Comparison of ENCODE assay signal across 8 cellular contexts in the genomic region with DNA sequence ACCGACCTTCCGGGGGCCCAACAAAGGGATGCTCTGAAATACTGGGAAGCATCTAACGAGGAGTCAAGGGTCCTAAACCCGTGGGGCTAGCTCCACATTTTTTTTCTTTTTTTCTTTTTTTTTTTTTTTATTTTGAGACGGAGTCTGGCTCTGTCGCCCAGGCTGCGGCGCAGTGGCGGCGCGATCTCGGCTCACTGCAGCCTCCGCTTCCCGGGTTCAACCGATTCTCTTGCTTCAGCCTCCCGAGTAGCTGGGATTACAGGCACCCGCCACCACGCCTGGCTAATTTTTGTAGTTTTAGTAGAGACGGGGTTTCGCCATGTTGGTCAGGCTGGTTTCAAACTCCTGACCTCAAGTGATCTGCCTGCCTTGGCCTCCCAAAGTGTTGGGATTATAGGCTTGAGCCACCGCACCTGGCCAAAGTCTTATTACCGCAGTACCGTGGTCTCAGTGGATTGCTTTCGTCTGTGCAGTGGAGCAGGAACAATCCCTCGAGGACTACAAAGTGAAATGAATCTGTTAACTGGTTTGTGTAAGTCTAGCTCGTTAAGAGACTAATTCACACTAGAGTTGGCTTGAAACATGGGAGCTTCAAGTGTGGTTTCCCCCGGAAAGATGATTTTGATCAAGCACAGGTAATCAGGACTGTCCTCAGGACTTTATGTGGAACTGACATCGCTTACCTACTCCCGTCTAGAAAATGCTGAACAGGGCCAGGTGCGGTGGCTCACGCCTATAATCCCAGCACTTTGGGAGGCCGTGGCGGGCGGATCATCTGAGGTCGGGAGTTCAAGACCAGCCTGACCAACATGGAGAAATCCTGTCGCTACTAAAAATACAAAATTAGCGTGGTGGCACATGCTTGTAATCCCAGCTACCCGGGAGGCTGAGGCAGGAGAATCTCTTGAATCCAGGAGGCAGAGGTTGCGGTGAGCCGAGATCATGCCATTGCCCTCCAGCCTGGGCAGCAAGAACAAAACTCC. TPM values are rescaled to one million over a fixed set of nuclear protein-coding genes. Genes with fewer than 3 reads are reported as not detected.
A peak's percentile ranks its signal among the peaks of the same experiment; 100 is the strongest.
DNase-seq lines count a peak whose midpoint lies in the region; ATAC-seq, FAIRE-seq and TF ChIP-seq lines count a peak whose summit lies in the region.
"Not testable (repeated sequence)": the region's sequence is repeated elsewhere in the genome, so short reads cannot be mapped to it uniquely, and the experiment has no call there.

No MANE protein-coding gene starts in this region.

- H3K4me2 ChIP-seq in Karpas-422 (ENCODE audit: low read depth, low read length, poor library complexity, severe bottlenecking): peak overlapping the region; percentile 92
- H3K4me2 ChIP-seq in HepG2 (ENCODE audit: low read depth, low read length): peak overlapping the region; percentile 59

- CTCF ChIA-PET in Caco-2 (lab: Charles Lee): interaction anchor here (0.6 to 3.7 kb wide), 6 partner anchors 14 to 1250 kb away, joined by 3 to 30 read pairs (median 4); partner anchors contain the start of gene MRPL58
- CTCF ChIA-PET in HepG2 (lab: Yijun Ruan, JAX; ENCODE audit: low intra/inter-chr PET ratio, low total read pairs): interaction anchor here (1.3 to 2.8 kb wide), 2 partner anchors 18 to 69 kb away, joined by 3 to 26 read pairs; no protein-coding TSS in a partner anchor

- WGBS in esophagus muscularis mucosa: 81% methylated on average over 38 of the region's 40 CpGs
- 82% methylated on average over 40 of the region's 40 CpGs for WGBS in HepG2 (ENCODE audit: low lambda C conversion rate)
- 75 to 79% methylated on average over 40 of the region's 40 CpGs for WGBS in pancreas, 2 donors

- not testable (repeated sequence) for H3K9me2 ChIP-seq in Karpas-422 (replicated peaks; ENCODE audit: insufficient read depth, low read length)

- peak overlapping the region; percentile 99 for H3K9ac ChIP-seq in Karpas-422 (ENCODE audit: low read length)
- peak overlapping the region; percentile 85 for H3K9ac ChIP-seq in HepG2 (ENCODE audit: insufficient read depth, low read depth, low read length)

- POLR2A ChIA-PET in Caco-2 (lab: Charles Lee) (interaction anchor here (0.5 to 1.3 kb wide), 3 partner anchors 261 to 836 kb away, joined by 3 to 4 read pairs (median 3); no protein-coding TSS in a partner anchor), HepG2 (lab: Yijun Ruan, JAX) (interaction anchor here (0.7 to 3.1 kb wide), 37 partner anchors 9 to 648 kb away, joined by 3 to 23 read pairs (median 5); partner anchors contain the start of genes ARMC7, CDR2L, JPT1 and MIF4GD)

- not testable (repeated sequence) for TF ChIP-seq EP300 in esophagus muscularis mucosa (IDR thresholded peaks at IDR 0.05); HepG2 (CRISPR knock-in tag; IDR thresholded peaks at IDR 0.05; ENCODE audit: borderline replicate concordance)
- 0 out of 4 replicates have a peak, but pooled peaks of 1 of the 2 experiments have one; percentile 1 for TF ChIP-seq EP300 in HepG2 (IDR thresholded peaks at IDR 0.05; ENCODE audit: low read depth in 2 of 2, low read length in 2 of 2)

- H3K36me3 ChIP-seq in Caco-2 (ENCODE audit: control insufficient read depth, insufficient read depth, low read length); Karpas-422 (ENCODE audit: insufficient read depth, low read length); pancreas: not testable (repeated sequence)
- H3K36me3 ChIP-seq in esophagus muscularis mucosa (peaks cover 0 to 29% (median 27%) of the 10 kb centered on the region in 4 donors), HepG2 (replicated peaks in 1 of 2; ENCODE audit: control insufficient read depth in 1 of 2, insufficient read depth in 2 of 2, low read length in 2 of 2) (peaks cover 10 to 31% of the 10 kb centered on the region in 2 experiments), tibial artery (peaks cover 0 to 19% (median 0%) of the 10 kb centered on the region in 3 donors)

- H3K27ac Mint-ChIP-seq in Caco-2 (ENCODE audit: unreplicated experiment) (peak overlapping the region; percentile 91), T-helper 17 cell (peak overlapping the region; percentile 91)

- intact Hi-C loops in Caco-2 (cut with micrococcal nuclease; ENCODE audit: unreplicated experiment): loop anchor here (5.0 kb wide), 1 partner anchor 70 kb away; no protein-coding TSS in a partner anchor
- intact Hi-C loops in esophagus muscularis mucosa (cut with DNase I): loop anchor here (5.0 kb wide), 1 partner anchor 50 kb away; the partner anchor contains the start of gene SUMO2
- intact Hi-C loops in HepG2 (cut with micrococcal nuclease; ENCODE audit: unreplicated experiment): loop anchor here (5.0 kb wide), 1 partner anchor 70 kb away; no protein-coding TSS in a partner anchor
- intact Hi-C loops in pancreas (cut with DNase I); tibial artery (cut with DNase I; ENCODE audit: low total_unique reads): not testable (repeated sequence)

- peaks cover 19% of the 10 kb centered on the region for H3K4me1 ChIP-seq in Caco-2
- H3K4me1 ChIP-seq in Karpas-422 (ENCODE audit: low read length): peaks cover 26% of the 10 kb centered on the region
- peaks cover 10 to 28% (median 21%) of the 10 kb centered on the region in 4 donors for H3K4me1 ChIP-seq in esophagus muscularis mucosa
- peaks cover 26% of the 10 kb centered on the region for H3K4me1 ChIP-seq in HepG2 (ENCODE audit: insufficient read depth, low read length)
- H3K4me1 ChIP-seq in pancreas: not testable (repeated sequence)
- peaks cover 0 to 15% (median 5%) of the 10 kb centered on the region in 4 donors for H3K4me1 ChIP-seq in tibial artery

- TF ChIP-seq CTCF in Caco-2 (IDR thresholded peaks at IDR 0.05; ENCODE audit: insufficient read depth in 1 of 2, low read depth in 1 of 2, low read length in 1 of 2, severe bottlenecking in 1 of 2, unreplicated experiment in 1 of 2); astrocyte of the cerebellum (IDR thresholded peaks at IDR 0.05; ENCODE audit: low read depth, low read length, missing control alignments); esophagus muscularis mucosa (IDR thresholded peaks at IDR 0.05); HepG2 (CRISPR knock-in tag; IDR thresholded peaks at IDR 0.05); pancreas (IDR thresholded peaks at IDR 0.05); tibial artery (IDR thresholded peaks at IDR 0.05): not testable (repeated sequence)

- not testable (repeated sequence) for H3K9me3 ChIP-seq in Caco-2; Karpas-422 (ENCODE audit: low read length); T-helper 17 cell (ENCODE audit: control insufficient read depth, low read length, poor library complexity, severe bottlenecking); esophagus muscularis mucosa; HepG2 (ENCODE audit: low read length); pancreas; tibial artery

- not testable (repeated sequence) for H3K27me3 Mint-ChIP-seq in Caco-2 (ENCODE audit: insufficient read depth, unreplicated experiment); T-helper 17 cell

- H3K9me3 Mint-ChIP-seq in Caco-2 (ENCODE audit: unreplicated experiment): not testable (repeated sequence)

- H3K4me3 Mint-ChIP-seq in Caco-2 (ENCODE audit: unreplicated experiment) (peak overlapping the region; percentile 93), T-helper 17 cell (peak overlapping the region; percentile 87)

- TF ChIP-seq RAD21 in HepG2 (CRISPR knock-in tag; IDR thresholded peaks at IDR 0.05): not testable (repeated sequence)

- H3K4me3 ChIP-seq in Caco-2 (ENCODE audit: low read depth, low read length): peak overlapping the region; percentile 85
- H3K4me3 ChIP-seq in Karpas-422 (ENCODE audit: low read length): peak overlapping the region; percentile 99
- peak overlapping the region; percentile 82 for H3K4me3 ChIP-seq in astrocyte of the cerebellum (ENCODE audit: low read depth, low read length)
- peak overlapping the region; percentile 70 to 89 (median 85) for H3K4me3 ChIP-seq in esophagus muscularis mucosa
- peak overlapping the region; percentile 77 to 96 (median 83) for H3K4me3 ChIP-seq in HepG2 (replicated peaks in 1 of 3; ENCODE audit: insufficient read depth in 1 of 3, low read depth in 2 of 3, low read length in 3 of 3)
- H3K4me3 ChIP-seq in pancreas: peak overlapping the region; percentile 43 to 98 (median 91)
- peak overlapping the region; percentile 61 to 63 for H3K4me3 ChIP-seq in tibial artery

- H3K36me3 Mint-ChIP-seq in Caco-2 (ENCODE audit: insufficient read depth, unreplicated experiment): peaks cover 80% of the 10 kb centered on the region
- not testable (repeated sequence) for H3K36me3 Mint-ChIP-seq in T-helper 17 cell (ENCODE audit: low read depth)

- FAIRE-seq in HepG2 (lab: Jason Lieb, UNC); pancreas (lab: Jason Lieb, UNC): not testable (repeated sequence)

- not testable (repeated sequence) for ATAC-seq in T-helper 17 cell, HepG2
- peak in 1 of 4 donors; percentile 1 for ATAC-seq in pancreas

- in situ Hi-C loops in astrocyte of the cerebellum (cut with HindIII; ENCODE audit: low sequenced_read_pairs); HepG2 (cut with HindIII; ENCODE audit: extremely low pct_ligation_motif_present, low pct_unique_long_range_greater_than_20kb): not testable (repeated sequence)

- peaks cover 24% of the 10 kb centered on the region for H3K79me2 ChIP-seq in Karpas-422 (ENCODE audit: low read length)
- not testable (repeated sequence) for H3K79me2 ChIP-seq in HepG2 (ENCODE audit: insufficient read depth, low read length)

- H4K20me1 ChIP-seq in Karpas-422 (ENCODE audit: insufficient read depth, low read depth, low read length): peaks cover 11% of the 10 kb centered on the region; the same call in 1 of the 2 replicates
- not testable (repeated sequence) for H4K20me1 ChIP-seq in HepG2 (ENCODE audit: insufficient read depth, low read length)

- TF ChIP-seq POLR2A in esophagus muscularis mucosa (IDR thresholded peaks at IDR 0.05; ENCODE audit: low read depth); HepG2 (IDR thresholded peaks at IDR 0.05; ENCODE audit: insufficient read depth in 1 of 2, low read depth in 2 of 2, low read length in 2 of 2): not testable (repeated sequence)

- H3K4me1 Mint-ChIP-seq in Caco-2 (ENCODE audit: low read depth, unreplicated experiment): not testable (repeated sequence)
- H3K4me1 Mint-ChIP-seq in T-helper 17 cell: peaks cover 13% of the 10 kb centered on the region

- peak overlapping the region; percentile 71 for H3K27ac ChIP-seq in Karpas-422 (ENCODE audit: low read length)
- H3K27ac ChIP-seq in esophagus muscularis mucosa (replicated peaks in 1 of 4): peak overlapping the region; percentile 85 to 94 (median 90)
- peak overlapping the region; percentile 86 for H3K27ac ChIP-seq in HepG2 (ENCODE audit: extremely low read length, insufficient read depth, low read length)
- H3K27ac ChIP-seq in pancreas: peak overlapping the region; percentile 75 to 83 (median 81)
- peak overlapping the region; percentile 79 to 85 for H3K27ac ChIP-seq in tibial artery

- not testable (repeated sequence) for H3K27me3 ChIP-seq in Caco-2 (replicated peaks; ENCODE audit: control insufficient read depth, insufficient read depth, low read length); Karpas-422 (ENCODE audit: low read length); esophagus muscularis mucosa; HepG2 (ENCODE audit: control insufficient read depth in 1 of 2, insufficient read depth in 2 of 2, low read length in 2 of 2); pancreas; tibial artery

- peak overlapping the region; percentile 94; the same call in 1 of the 2 replicates for H2AFZ ChIP-seq in Karpas-422 (ENCODE audit: low read length)
- H2AFZ ChIP-seq in HepG2 (ENCODE audit: low read length): not testable (repeated sequence)

- BruUV-seq in Caco-2 (replicated peaks; lab: Mats Ljungman, UMichigan): TSS peak; percentile 30
- BruUV-seq in HepG2 (replicated peaks; lab: Mats Ljungman, UMichigan): not testable (repeated sequence)

- not testable (repeated sequence) for DNase-seq in Caco-2; Karpas-422; T-helper 17 cell; astrocyte of the cerebellum (ENCODE audit: low read depth); esophagus muscularis mucosa (ENCODE audit: extremely low spot score); HepG2 (ENCODE audit: low spot score); pancreas; tibial artery

RNA-seq across cellular contexts. Expression of gene NT5C, which starts 0.8 kb away (rescaled TPM):
- total RNA-seq in Caco-2 (2022) (59.3 and 68.4 TPM in 2 replicates), T-helper 17 cell (10 to 100 TPM; 20.6 to 29.8 TPM), esophagus muscularis mucosa (10 to 100 TPM; 70.6 to 98.7 (median 75.1) TPM), HepG2 (2016; rRNA removed; fragmentation: Illumina TruSeq; extraction: Trizol) (31.4 and 48.6 TPM in 2 replicates), pancreas (10 to 100 TPM; 14.4 to 32.3 (median 18.7) TPM)
- 43.6 and 174 TPM in 2 replicates for total RNA-seq in Karpas-422 (2014; rRNA removed; shearing (Covaris generic); ENCODE audit: low replicate concordance)
- total RNA-seq in HepG2 (2016; cell fraction: cytosol; rRNA removed; fragmentation: Illumina TruSeq; extraction: Trizol; ENCODE audit: low read depth): 21.9 and 22.5 TPM in 2 replicates
- total RNA-seq in HepG2 (2016; cell fraction: insoluble cytoplasmic fraction; rRNA removed; fragmentation: Illumina TruSeq; extraction: Trizol): 34.5 and 55.6 TPM in 2 replicates
- total RNA-seq in HepG2 (2016; cell fraction: membrane; rRNA removed; fragmentation: Illumina TruSeq; extraction: Trizol): 26.2 and 30.0 TPM in 2 replicates
- total RNA-seq in HepG2 (2016; cell fraction: nucleus; rRNA removed; fragmentation: Illumina TruSeq; extraction: Trizol): 41.8 and 49.7 TPM in 2 replicates
- polyA plus RNA-seq in HepG2 (2011; rRNA removed) (42.8 and 42.9 TPM in 2 replicates), pancreas (10 to 100 TPM; 62.5 to 76.3 TPM)
- polyA plus RNA-seq in HepG2 (2011; cell fraction: cytosol; rRNA removed): 24.5 and 47.2 TPM in 2 replicates
- polyA plus RNA-seq in HepG2 (2011; cell fraction: nucleus; rRNA removed): 143 and 153 TPM in 2 replicates
- 22.5 and 24.0 TPM in 2 replicates for polyA plus RNA-seq in HepG2 (2012)
- polyA plus RNA-seq in HepG2 (2016; cell fraction: cytosol; fragmentation: Illumina TruSeq; extraction: Trizol; ENCODE audit: low read depth): 20.3 and 23.1 TPM in 2 replicates
- 30.7 and 32.5 TPM in 2 replicates for polyA plus RNA-seq in HepG2 (2016; cell fraction: insoluble cytoplasmic fraction; fragmentation: Illumina TruSeq; extraction: Trizol; ENCODE audit: low read depth)
- 20.1 and 23.2 TPM in 2 replicates for polyA plus RNA-seq in HepG2 (2016; cell fraction: membrane; fragmentation: Illumina TruSeq; extraction: Trizol; ENCODE audit: low read depth)
- polyA plus RNA-seq in HepG2 (2016; cell fraction: nucleus; fragmentation: Illumina TruSeq; extraction: Trizol; ENCODE audit: insufficient read depth, low read depth): 95.9 and 100 TPM in 2 replicates
- polyA minus RNA-seq in HepG2 (2011; rRNA and poly(A)+ RNA removed; ENCODE audit: low replicate concordance): 14.0 and 27.7 TPM in 2 replicates
- 5.2 and 5.9 TPM in 2 replicates for polyA minus RNA-seq in HepG2 (2011; cell fraction: cytosol; rRNA and poly(A)+ RNA removed)
- polyA minus RNA-seq in HepG2 (2011; cell fraction: nucleus; rRNA and poly(A)+ RNA removed): 21.5 and 23.6 TPM in 2 replicates

RNA-seq across cellular contexts. Expression of gene JPT1, which starts 22.0 kb away (rescaled TPM):
- total RNA-seq in Caco-2 (2022): 210 and 244 TPM in 2 replicates
- 98.2 and 159 TPM in 2 replicates for total RNA-seq in Karpas-422 (2014; rRNA removed; shearing (Covaris generic); ENCODE audit: low replicate concordance)
- 10 to 100 TPM; 40.0 to 46.8 TPM for total RNA-seq in T-helper 17 cell
- 10 to 100 TPM in 3 of 4 donors, 1 to 10 TPM in 1; 5.4 to 24.2 (median 18.4) TPM for total RNA-seq in esophagus muscularis mucosa
- total RNA-seq in HepG2 (2016; rRNA removed; fragmentation: Illumina TruSeq; extraction: Trizol): 237 and 256 TPM in 2 replicates
- 86.3 and 92.6 TPM in 2 replicates for total RNA-seq in HepG2 (2016; cell fraction: cytosol; rRNA removed; fragmentation: Illumina TruSeq; extraction: Trizol; ENCODE audit: low read depth)
- total RNA-seq in HepG2 (2016; cell fraction: insoluble cytoplasmic fraction; rRNA removed; fragmentation: Illumina TruSeq; extraction: Trizol): 209 and 270 TPM in 2 replicates
- total RNA-seq in HepG2 (2016; cell fraction: membrane; rRNA removed; fragmentation: Illumina TruSeq; extraction: Trizol): 67.0 and 88.4 TPM in 2 replicates
- total RNA-seq in HepG2 (2016; cell fraction: nucleus; rRNA removed; fragmentation: Illumina TruSeq; extraction: Trizol): 98.2 and 106 TPM in 2 replicates
- polyA plus RNA-seq in HepG2 (2011; rRNA removed): 32.1 and 43.3 TPM in 2 replicates
- 92.3 and 100 TPM in 2 replicates for polyA plus RNA-seq in HepG2 (2011; cell fraction: cytosol; rRNA removed)
- polyA plus RNA-seq in HepG2 (2011; cell fraction: nucleus; rRNA removed): 38.5 and 41.1 TPM in 2 replicates
- polyA plus RNA-seq in HepG2 (2012): 103 and 127 TPM in 2 replicates
- 83.0 and 101 TPM in 2 replicates for polyA plus RNA-seq in HepG2 (2016; cell fraction: cytosol; fragmentation: Illumina TruSeq; extraction: Trizol; ENCODE audit: low read depth)
- 221 and 271 TPM in 2 replicates for polyA plus RNA-seq in HepG2 (2016; cell fraction: insoluble cytoplasmic fraction; fragmentation: Illumina TruSeq; extraction: Trizol; ENCODE audit: low read depth)
- 58.3 and 84.5 TPM in 2 replicates for polyA plus RNA-seq in HepG2 (2016; cell fraction: membrane; fragmentation: Illumina TruSeq; extraction: Trizol; ENCODE audit: low read depth)
- 169 and 181 TPM in 2 replicates for polyA plus RNA-seq in HepG2 (2016; cell fraction: nucleus; fragmentation: Illumina TruSeq; extraction: Trizol; ENCODE audit: insufficient read depth, low read depth)
- 28.4 and 46.4 TPM in 2 replicates for polyA minus RNA-seq in HepG2 (2011; rRNA and poly(A)+ RNA removed; ENCODE audit: low replicate concordance)
- 50.6 and 65.7 TPM in 2 replicates for polyA minus RNA-seq in HepG2 (2011; cell fraction: cytosol; rRNA and poly(A)+ RNA removed)
- polyA minus RNA-seq in HepG2 (2011; cell fraction: nucleus; rRNA and poly(A)+ RNA removed): 30.4 and 32.2 TPM in 2 replicates
- total RNA-seq in pancreas: 10 to 100 TPM in 3 of 6 donors, 1 to 10 TPM in 3; 7.5 to 32.9 (median 11.9) TPM
- polyA plus RNA-seq in pancreas: 10 to 100 TPM; 21.8 to 33.1 TPM

RNA-seq across cellular contexts. Expression of gene ARMC7, which starts 22.5 kb away (rescaled TPM):
- 23.6 and 26.0 TPM in 2 replicates for total RNA-seq in Caco-2 (2022)
- total RNA-seq in Karpas-422 (2014; rRNA removed; shearing (Covaris generic); ENCODE audit: low replicate concordance): 6.1 and 12.8 TPM in 2 replicates
- total RNA-seq in T-helper 17 cell: 1 to 10 TPM; 8.9 to 9.3 TPM
- total RNA-seq in esophagus muscularis mucosa: 10 to 100 TPM in 1 of 4 donors, 1 to 10 TPM in 3; 3.5 to 10.3 (median 6.7) TPM
- total RNA-seq in HepG2 (2016; rRNA removed; fragmentation: Illumina TruSeq; extraction: Trizol): 4.2 and 4.4 TPM in 2 replicates
- total RNA-seq in HepG2 (2016; cell fraction: cytosol; rRNA removed; fragmentation: Illumina TruSeq; extraction: Trizol; ENCODE audit: low read depth): 1.8 TPM in 2 replicates
- 4.1 and 4.5 TPM in 2 replicates for total RNA-seq in HepG2 (2016; cell fraction: insoluble cytoplasmic fraction; rRNA removed; fragmentation: Illumina TruSeq; extraction: Trizol)
- total RNA-seq in HepG2 (2016; cell fraction: membrane; rRNA removed; fragmentation: Illumina TruSeq; extraction: Trizol): 3.8 and 4.0 TPM in 2 replicates
- total RNA-seq in HepG2 (2016; cell fraction: nucleus; rRNA removed; fragmentation: Illumina TruSeq; extraction: Trizol): 3.8 and 3.9 TPM in 2 replicates
- polyA plus RNA-seq in HepG2 (2011; rRNA removed): 3.9 and 5.1 TPM in 2 replicates
- 4.8 TPM in 2 replicates for polyA plus RNA-seq in HepG2 (2011; cell fraction: cytosol; rRNA removed)
- 6.2 and 6.9 TPM in 2 replicates for polyA plus RNA-seq in HepG2 (2011; cell fraction: nucleus; rRNA removed)
- polyA plus RNA-seq in HepG2 (2012): 6.6 and 10.2 TPM in 2 replicates
- 2.1 and 2.2 TPM in 2 replicates for polyA plus RNA-seq in HepG2 (2016; cell fraction: cytosol; fragmentation: Illumina TruSeq; extraction: Trizol; ENCODE audit: low read depth)
- polyA plus RNA-seq in HepG2 (2016; cell fraction: insoluble cytoplasmic fraction; fragmentation: Illumina TruSeq; extraction: Trizol; ENCODE audit: low read depth): 8.6 and 11.0 TPM in 2 replicates
- polyA plus RNA-seq in HepG2 (2016; cell fraction: membrane; fragmentation: Illumina TruSeq; extraction: Trizol; ENCODE audit: low read depth): 4.0 and 4.8 TPM in 2 replicates
- polyA plus RNA-seq in HepG2 (2016; cell fraction: nucleus; fragmentation: Illumina TruSeq; extraction: Trizol; ENCODE audit: insufficient read depth, low read depth): 7.7 and 8.7 TPM in 2 replicates
- 9.1 and 17.2 TPM in 2 replicates for polyA minus RNA-seq in HepG2 (2011; rRNA and poly(A)+ RNA removed; ENCODE audit: low replicate concordance)
- polyA minus RNA-seq in HepG2 (2011; cell fraction: cytosol; rRNA and poly(A)+ RNA removed): 4.5 and 4.6 TPM in 2 replicates
- 7.9 and 8.1 TPM in 2 replicates for polyA minus RNA-seq in HepG2 (2011; cell fraction: nucleus; rRNA and poly(A)+ RNA removed)
- total RNA-seq in pancreas: 1 to 10 TPM; 2.3 to 7.4 (median 3.4) TPM
- 1 to 10 TPM; 5.7 to 6.3 TPM for polyA plus RNA-seq in pancreas

RNA-seq across cellular contexts. Expression of gene SLC16A5, which starts 44.6 kb away (rescaled TPM):
- total RNA-seq in Caco-2 (2022): 27.7 and 33.8 TPM in 2 replicates
- not detected in 2 replicates for total RNA-seq in Karpas-422 (2014; rRNA removed; shearing (Covaris generic); ENCODE audit: low replicate concordance)
- total RNA-seq in T-helper 17 cell: 10 to 100 TPM; 11.7 to 14.9 TPM
- 1 to 10 TPM; 3.8 to 9.7 (median 7.6) TPM for total RNA-seq in esophagus muscularis mucosa
- 0.42 and 0.69 TPM in 2 replicates for total RNA-seq in HepG2 (2016; rRNA removed; fragmentation: Illumina TruSeq; extraction: Trizol)
- total RNA-seq in HepG2 (2016; cell fraction: cytosol; rRNA removed; fragmentation: Illumina TruSeq; extraction: Trizol; ENCODE audit: low read depth): 0.20 TPM in 1 of 2 replicates, not detected in the other
- total RNA-seq in HepG2 (2016; cell fraction: insoluble cytoplasmic fraction; rRNA removed; fragmentation: Illumina TruSeq; extraction: Trizol): 0.18 and 0.41 TPM in 2 replicates
- 0.41 and 0.56 TPM in 2 replicates for total RNA-seq in HepG2 (2016; cell fraction: membrane; rRNA removed; fragmentation: Illumina TruSeq; extraction: Trizol)
- total RNA-seq in HepG2 (2016; cell fraction: nucleus; rRNA removed; fragmentation: Illumina TruSeq; extraction: Trizol): 0.50 and 0.63 TPM in 2 replicates
- 5.6 and 10.9 TPM in 2 replicates for polyA plus RNA-seq in HepG2 (2011; rRNA removed)
- polyA plus RNA-seq in HepG2 (2011; cell fraction: cytosol; rRNA removed): 5.4 and 6.9 TPM in 2 replicates
- 29.9 and 34.7 TPM in 2 replicates for polyA plus RNA-seq in HepG2 (2011; cell fraction: nucleus; rRNA removed)
- 2.2 and 2.9 TPM in 2 replicates for polyA plus RNA-seq in HepG2 (2012)
- 0.05 and 0.19 TPM in 2 replicates for polyA plus RNA-seq in HepG2 (2016; cell fraction: cytosol; fragmentation: Illumina TruSeq; extraction: Trizol; ENCODE audit: low read depth)
- 0.27 and 0.41 TPM in 2 replicates for polyA plus RNA-seq in HepG2 (2016; cell fraction: insoluble cytoplasmic fraction; fragmentation: Illumina TruSeq; extraction: Trizol; ENCODE audit: low read depth)
- polyA plus RNA-seq in HepG2 (2016; cell fraction: membrane; fragmentation: Illumina TruSeq; extraction: Trizol; ENCODE audit: low read depth): 0.14 and 0.18 TPM in 2 replicates
- 0.77 and 1.00 TPM in 2 replicates for polyA plus RNA-seq in HepG2 (2016; cell fraction: nucleus; fragmentation: Illumina TruSeq; extraction: Trizol; ENCODE audit: insufficient read depth, low read depth)
- polyA minus RNA-seq in HepG2 (2011; rRNA and poly(A)+ RNA removed; ENCODE audit: low replicate concordance): 20.1 and 31.6 TPM in 2 replicates
- polyA minus RNA-seq in HepG2 (2011; cell fraction: cytosol; rRNA and poly(A)+ RNA removed): 4.4 and 5.7 TPM in 2 replicates
- polyA minus RNA-seq in HepG2 (2011; cell fraction: nucleus; rRNA and poly(A)+ RNA removed): 7.1 and 7.5 TPM in 2 replicates
- 1 to 10 TPM; 2.2 to 5.2 (median 4.0) TPM for total RNA-seq in pancreas
- 1 to 10 TPM; 7.8 to 8.8 TPM for polyA plus RNA-seq in pancreas

RNA-seq across cellular contexts. Expression of gene SUMO2, which starts 50.5 kb away (rescaled TPM):
- 675 and 693 TPM in 2 replicates for total RNA-seq in Caco-2 (2022)
- 136 and 177 TPM in 2 replicates for total RNA-seq in Karpas-422 (2014; rRNA removed; shearing (Covaris generic); ENCODE audit: low replicate concordance)
- total RNA-seq in T-helper 17 cell: 100 to 1,000 TPM; 216 to 236 TPM
- 100 to 1,000 TPM in 1 of 4 donors, 10 to 100 TPM in 3; 64.4 to 101 (median 80.0) TPM for total RNA-seq in esophagus muscularis mucosa
- 553 and 842 TPM in 2 replicates for total RNA-seq in HepG2 (2016; rRNA removed; fragmentation: Illumina TruSeq; extraction: Trizol)
- 162 and 178 TPM in 2 replicates for total RNA-seq in HepG2 (2016; cell fraction: cytosol; rRNA removed; fragmentation: Illumina TruSeq; extraction: Trizol; ENCODE audit: low read depth)
- 553 and 885 TPM in 2 replicates for total RNA-seq in HepG2 (2016; cell fraction: insoluble cytoplasmic fraction; rRNA removed; fragmentation: Illumina TruSeq; extraction: Trizol)
- 469 and 483 TPM in 2 replicates for total RNA-seq in HepG2 (2016; cell fraction: membrane; rRNA removed; fragmentation: Illumina TruSeq; extraction: Trizol)
- total RNA-seq in HepG2 (2016; cell fraction: nucleus; rRNA removed; fragmentation: Illumina TruSeq; extraction: Trizol): 195 and 213 TPM in 2 replicates
- polyA plus RNA-seq in HepG2 (2011; rRNA removed): 252 and 337 TPM in 2 replicates
- 69.8 and 103 TPM in 2 replicates for polyA plus RNA-seq in HepG2 (2011; cell fraction: cytosol; rRNA removed)
- 25.8 and 30.1 TPM in 2 replicates for polyA plus RNA-seq in HepG2 (2011; cell fraction: nucleus; rRNA removed)
- polyA plus RNA-seq in HepG2 (2012): 289 and 643 TPM in 2 replicates
- 377 and 391 TPM in 2 replicates for polyA plus RNA-seq in HepG2 (2016; cell fraction: cytosol; fragmentation: Illumina TruSeq; extraction: Trizol; ENCODE audit: low read depth)
- polyA plus RNA-seq in HepG2 (2016; cell fraction: insoluble cytoplasmic fraction; fragmentation: Illumina TruSeq; extraction: Trizol; ENCODE audit: low read depth): 1,249 and 1,398 TPM in 2 replicates
- 612 and 621 TPM in 2 replicates for polyA plus RNA-seq in HepG2 (2016; cell fraction: membrane; fragmentation: Illumina TruSeq; extraction: Trizol; ENCODE audit: low read depth)
- polyA plus RNA-seq in HepG2 (2016; cell fraction: nucleus; fragmentation: Illumina TruSeq; extraction: Trizol; ENCODE audit: insufficient read depth, low read depth): 448 and 485 TPM in 2 replicates
- 78.7 and 95.4 TPM in 2 replicates for polyA minus RNA-seq in HepG2 (2011; rRNA and poly(A)+ RNA removed; ENCODE audit: low replicate concordance)
- polyA minus RNA-seq in HepG2 (2011; cell fraction: cytosol; rRNA and poly(A)+ RNA removed): 255 and 261 TPM in 2 replicates
- polyA minus RNA-seq in HepG2 (2011; cell fraction: nucleus; rRNA and poly(A)+ RNA removed): 42.5 and 63.9 TPM in 2 replicates
- total RNA-seq in pancreas: 100 to 1,000 TPM; 102 to 178 (median 141) TPM
- polyA plus RNA-seq in pancreas: 10 to 100 TPM; 38.1 to 62.6 TPM
